ENCODE assay signal across 17 cellular contexts in genomic region chr17:27514595-27515413, GRCh38. TPM values are rescaled to one million over a fixed set of nuclear protein-coding genes. Genes with fewer than 3 reads are reported as not detected.
DNase-seq lines count a peak whose midpoint lies in the region; ATAC-seq, FAIRE-seq and TF ChIP-seq lines count a peak whose summit lies in the region.
"Had no signal": no experiment of that assay in that cellular context is flagged by ENCODE, and none has a peak within 500 bp of the region (broad histone marks: within the 10 kb centered on the region; RNA-seq: fewer than 3 reads in every experiment).

No MANE protein-coding gene starts in this region.

- 93% methylated on average over 7 of the region's 7 CpGs for WGBS in A549 (ENCODE audit: missing lambda C conversion rate)
- WGBS in H1 (ENCODE audit: extremely low coverage in 1 of 2, insufficient coverage in 1 of 2, insufficient read length in 1 of 2, insufficient replicate concordance in 2 of 2, low coverage in 1 of 2, low lambda C conversion rate in 2 of 2, missing lambda C conversion rate in 1 of 2), 2 experiments: 72% methylated on average over 6 of the region's 7 CpGs; no CpG with 5 or more reads in 1 of the 2 experiments

- H2BK15ac ChIP-seq in H1 (ENCODE audit: low read length): no peak overlapping the region

- peak; percentile 13 for FAIRE-seq in A549 (lab: Jason Lieb, UNC)
- no peak for FAIRE-seq in H1 (lab: Jason Lieb, UNC)
- FAIRE-seq: GM18507 had no signal

- 0 out of 2 replicates have a peak overlapping the region, but pooled peaks have one; percentile 43 for H3K18ac ChIP-seq in H1 (ENCODE audit: extremely low read depth, low read length)

- H3K27me3 ChIP-seq in H1 (replicated peaks in 1 of 4; ENCODE audit: control insufficient read depth in 3 of 4, extremely low read depth in 1 of 4, insufficient read depth in 3 of 4, low read length in 3 of 4) (no peaks in the 10 kb centered on the region), muscle layer of colon (ENCODE audit: control insufficient read depth in 1 of 2, insufficient read depth in 2 of 2, low read length in 2 of 2) (no peaks in the 10 kb centered on the region), left lung (no peaks in the 10 kb centered on the region), A673 (replicated peaks; ENCODE audit: insufficient read depth, low read depth, low read length, poor library complexity) (no peaks in the 10 kb centered on the region)
- H3K27me3 ChIP-seq: SJCRH30 had no signal

- DNase-seq in A549 (ENCODE audit: low read depth in 1 of 2, low spot score in 1 of 2) (no peak), SK-N-MC (ENCODE audit: low read depth, low spot score) (no peak), H1 (ENCODE audit: low read depth in 1 of 2, low spot score in 2 of 2) (no peak), left lung (no peak), COLO829 (ENCODE audit: low spot score) (no peak), A673 (ENCODE audit: low spot score) (no peak)
- DNase-seq in activated naive CD4-positive, alpha-beta T cell (lab: John Stamatoyannopoulos, UW): no peak
- DNase-seq: 8988T, COR-L47, DMS53, NCI-H1436, NCI-H226 had no signal

- TF ChIP-seq RAD21 in A549 (conservative IDR thresholded peaks at IDR 0.05 in 1 of 2, IDR thresholded peaks at IDR 0.05 in 1 of 2) (no peak), H1 (IDR thresholded peaks at IDR 0.05 in 1 of 2, conservative IDR thresholded peaks at IDR 0.05 in 1 of 2; ENCODE audit: low read depth in 2 of 2, low read length in 2 of 2) (no peak)

- H3K36me3 ChIP-seq in SK-N-MC (ENCODE audit: insufficient read depth, low read length) (no peaks in the 10 kb centered on the region), H1 (ENCODE audit: control insufficient read depth in 2 of 4, insufficient read depth in 4 of 4, low read length in 3 of 4) (no peaks in the 10 kb centered on the region), muscle layer of colon (ENCODE audit: insufficient read depth, low read length) (no peaks in the 10 kb centered on the region), left lung (no peaks in the 10 kb centered on the region), A673 (ENCODE audit: insufficient read depth, low read length, poor library complexity, severe bottlenecking) (no peaks in the 10 kb centered on the region)
- H3K36me3 ChIP-seq: SJCRH30 had no signal

- POLR2A ChIA-PET in A549 (lab: Yijun Ruan, JAX) (no interaction called here), H1 (lab: Charles Lee; ENCODE audit: partially characterized antibody) (interaction anchor here (0.8 to 2.7 kb wide), 3 partner anchors 10 to 56 kb away, joined by 3 to 9 read pairs (median 4); no protein-coding TSS in a partner anchor), A673 (lab: Charles Lee; ENCODE audit: low non-redundant PET) (no interaction called here)

- H3K4me3 ChIP-seq in A549 (no peak overlapping the region), SK-N-MC (no peak overlapping the region; the same call in 1 of the 2 replicates), H1 (ENCODE audit: extremely low read depth in 1 of 4, insufficient read depth in 2 of 4, low read depth in 3 of 4, low read length in 4 of 4) (no peak overlapping the region), muscle layer of colon (ENCODE audit: low read depth in 1 of 2, low read length in 2 of 2) (no peak overlapping the region), left lung (no peak overlapping the region), A673 (ENCODE audit: low read depth, low read length, poor library complexity, severe bottlenecking) (no peak overlapping the region)
- H3K4me3 ChIP-seq: SJCRH30 had no signal

- H2BK12ac ChIP-seq in H1 (ENCODE audit: low read depth, low read length): 0 out of 2 replicates have a peak overlapping the region, but pooled peaks have one; percentile 32

- ATAC-seq in A549 (no peak), left lung (no peak)

- no peak overlapping the region for H3K4me2 ChIP-seq in A549
- H3K4me2 ChIP-seq in H1 (ENCODE audit: insufficient read depth in 1 of 2, low read depth in 2 of 2, low read length in 2 of 2): no peak overlapping the region

- H2AFZ ChIP-seq in H1 (ENCODE audit: low read length): no peak overlapping the region

- H3K23me2 ChIP-seq in H1 (ENCODE audit: low read depth, low read length): no peaks in the 10 kb centered on the region

- no peak overlapping the region for H3K14ac ChIP-seq in H1 (ENCODE audit: insufficient read length)

- H3K56ac ChIP-seq in H1 (replicated peaks; ENCODE audit: insufficient read length, low read depth, low read length): no peak overlapping the region

- BruUV-seq in A673 (replicated peaks; lab: Mats Ljungman, UMichigan): no TSS peak

- H3K4me1 ChIP-seq in A549 (0 out of 3 replicates have a peak, but pooled peaks cover 6% of the 10 kb centered on the region), H1 (replicated peaks in 1 of 4; ENCODE audit: control insufficient read depth in 3 of 4, insufficient read depth in 4 of 4, low read length in 3 of 4) (peaks cover 8 to 32% (median 20%) of the 10 kb centered on the region in 4 experiments), muscle layer of colon (ENCODE audit: insufficient read depth, low read length) (peaks cover 62% of the 10 kb centered on the region), left lung (peaks cover 0 to 16% of the 10 kb centered on the region in 2 donors), A673 (ENCODE audit: insufficient read depth, low read length, poor library complexity, severe bottlenecking) (no peaks in the 10 kb centered on the region)

- H4K91ac ChIP-seq in H1 (replicated peaks; ENCODE audit: insufficient read length, low read length): peak overlapping the region; percentile 2

- TF ChIP-seq EP300 in A549 (IDR thresholded peaks at IDR 0.05): no peak
- TF ChIP-seq EP300 in H1 (IDR thresholded peaks at IDR 0.05; ENCODE audit: borderline replicate concordance in 1 of 2, low read depth in 2 of 2, low read length in 2 of 2): no peak

- no peak overlapping the region; the same call in 1 of the 2 replicates for H2AK5ac ChIP-seq in H1 (ENCODE audit: low read depth, low read length)

- H4K8ac ChIP-seq in H1 (ENCODE audit: extremely low read depth, insufficient read depth, low read length): no peak overlapping the region

- no peaks in the 10 kb centered on the region for H3K9me3 ChIP-seq in A549
- H3K9me3 ChIP-seq in SK-N-MC (ENCODE audit: low read depth, low read length): no peaks in the 10 kb centered on the region
- H3K9me3 ChIP-seq in H1 (ENCODE audit: insufficient read depth in 2 of 2, low read depth in 1 of 2, low read length in 1 of 2): no peaks in the 10 kb centered on the region
- no peaks in the 10 kb centered on the region for H3K9me3 ChIP-seq in muscle layer of colon (ENCODE audit: low read length)
- H3K9me3 ChIP-seq in left lung: no peaks in the 10 kb centered on the region
- no peaks in the 10 kb centered on the region for H3K9me3 ChIP-seq in A673 (ENCODE audit: low read depth, low read length, poor library complexity, severe bottlenecking)
- H3K9me3 ChIP-seq: SJCRH30 had no signal

- no peak overlapping the region for H3K4ac ChIP-seq in H1 (replicated peaks; ENCODE audit: insufficient read length, low read depth, low read length)

- no peaks in the 10 kb centered on the region for H4K20me1 ChIP-seq in H1 (replicated peaks in 1 of 2; ENCODE audit: control insufficient read depth in 1 of 2, insufficient read depth in 2 of 2, low read length in 2 of 2)

- TF ChIP-seq CTCF in A549 (IDR thresholded peaks at IDR 0.05) (no peak), H1 (IDR thresholded peaks at IDR 0.05; ENCODE audit: control extremely low read depth in 1 of 3, insufficient read depth in 1 of 3, low read depth in 1 of 3, low read length in 3 of 3) (no peak), left lung (IDR thresholded peaks at IDR 0.05) (no peak), A673 (conservative IDR thresholded peaks at IDR 0.05; ENCODE audit: low read depth, low read length) (no peak)

- 0 out of 2 replicates have a peak overlapping the region, but pooled peaks have one; percentile 10 for H2BK20ac ChIP-seq in H1 (ENCODE audit: low read length)

- no peak overlapping the region for H3K23ac ChIP-seq in H1 (ENCODE audit: insufficient read length)

- H2BK120ac ChIP-seq in H1 (replicated peaks; ENCODE audit: low read depth, low read length): no peak overlapping the region

- CTCF ChIA-PET in A549 (lab: Yijun Ruan, JAX): interaction anchor here (1.0 to 1.9 kb wide), 5 partner anchors 19 to 87 kb away, joined by 3 to 10 read pairs (median 4); no protein-coding TSS in a partner anchor
- CTCF ChIA-PET in H1 (lab: Charles Lee; ENCODE audit: partially characterized antibody): interaction anchor here (0.7 to 5.4 kb wide), 6 partner anchors 9 to 229 kb away, joined by 3 to 35 read pairs (median 3); no protein-coding TSS in a partner anchor
- CTCF ChIA-PET in A673 (lab: Charles Lee): no interaction called here

- H3K27ac ChIP-seq in A549 (no peak overlapping the region), SK-N-MC (peak overlapping the region; percentile 5; the same call in 1 of the 2 replicates), H1 (ENCODE audit: low read depth, low read length) (no peak overlapping the region), muscle layer of colon (ENCODE audit: low read depth, low read length) (peak overlapping the region; percentile 41), left lung (no peak overlapping the region), A673 (ENCODE audit: low read depth, low read length, poor library complexity, severe bottlenecking) (no peak overlapping the region)
- H3K27ac ChIP-seq: C4-2B, RWPE1, SJCRH30 had no signal

- H3K79me1 ChIP-seq in H1 (ENCODE audit: low read depth, low read length): peaks cover 11% of the 10 kb centered on the region; the same call in 1 of the 2 replicates

- intact Hi-C loops in left lung (cut with DNase I) (no loop called here), A673 (cut with micrococcal nuclease; ENCODE audit: unreplicated experiment) (loop anchor here (2.0 kb wide), 1 partner anchor 20 kb away; no protein-coding TSS in a partner anchor)

- peaks cover 0 to 79% of the 10 kb centered on the region in 2 experiments; a peak in 2 of 4 replicates for H3K79me2 ChIP-seq in H1 (ENCODE audit: control insufficient read depth in 1 of 2, insufficient read depth in 2 of 2, low read length in 2 of 2)

- TF ChIP-seq POLR2A in A549 (IDR thresholded peaks at IDR 0.05; ENCODE audit: low read length) (no peak), H1 (IDR thresholded peaks at IDR 0.05; ENCODE audit: control extremely low read depth in 1 of 2, low read depth in 2 of 2, low read length in 2 of 2) (no peak)

- no peak overlapping the region for H2BK5ac ChIP-seq in H1 (ENCODE audit: low read depth, low read length)

- H3K9ac ChIP-seq in SK-N-MC (ENCODE audit: insufficient read length) (no peak overlapping the region), H1 (replicated peaks in 1 of 4; ENCODE audit: extremely low read depth in 1 of 4, low read depth in 3 of 4, low read length in 3 of 4) (no peak overlapping the region), muscle layer of colon (ENCODE audit: low read length) (no peak overlapping the region)

- peak overlapping the region; percentile 23 for H4K5ac ChIP-seq in H1 (ENCODE audit: insufficient read length, low read depth, low read length)

RNA-seq across cellular contexts. Expression of gene KSR1, which starts 58.6 kb away (rescaled TPM):
- polyA plus RNA-seq in A549 (2011; rRNA removed): 13.3 and 23.0 TPM in 2 replicates
- polyA plus RNA-seq in A549 (2012; cell fraction: cytosol; rRNA removed): 7.1 and 8.4 TPM in 2 replicates
- 27.8 and 32.1 TPM in 2 replicates for polyA plus RNA-seq in A549 (2012; cell fraction: nucleus; rRNA removed)
- 13.5 to 17.1 TPM (median 14.6 TPM) in 3 replicates for polyA plus RNA-seq in A549 (2017; fragmentation: RNase III; extraction: RNeasy Plus Mini Kit Qiagen cat#74134 plus additional on column Dnase treatment)
- polyA minus RNA-seq in A549 (2011; rRNA and poly(A)+ RNA removed): 31.5 and 39.6 TPM in 2 replicates
- 33.9 and 34.7 TPM in 2 replicates for total RNA-seq in H1 (2021; fragmentation: NEBNext Ultra II Directional; extraction: Animal tissue kit (Norgen Biotek cat#: 25700))
- polyA plus RNA-seq in H1 (2011; rRNA removed): 14.1 and 26.8 TPM in 2 replicates
- 20.7 TPM for polyA plus RNA-seq in H1 (2011; cell fraction: cytosol; rRNA removed)
- 87.7 TPM for polyA plus RNA-seq in H1 (2011; cell fraction: nucleus; rRNA removed)
- polyA plus RNA-seq in H1 (2012, experiment 1 of 2): 19.6 to 26.5 TPM (median 24.3 TPM) in 4 replicates
- 23.5 TPM for polyA plus RNA-seq in H1 (2012, experiment 2 of 2)
- 21.2 TPM for polyA plus RNA-seq in H1 (2013, experiment 1 of 2)
- 21.5 TPM for polyA plus RNA-seq in H1 (2013, experiment 2 of 2)
- 30.5 and 37.0 TPM in 2 replicates for polyA minus RNA-seq in H1 (2011; rRNA and poly(A)+ RNA removed)
- 30.8 TPM for polyA minus RNA-seq in H1 (2011; cell fraction: cytosol; rRNA and poly(A)+ RNA removed)
- polyA minus RNA-seq in H1 (2011; cell fraction: nucleus; rRNA and poly(A)+ RNA removed): 56.9 TPM
- total RNA-seq in left lung: 10 to 100 TPM; 35.0 to 47.5 TPM
- 41.7 and 47.8 TPM in 2 replicates for total RNA-seq in A673 (2021)

Comparison
In these comparisons a context has a peak if more than half of its experiments do, and no peak if none do; other contexts are left out.
1. H3K27ac ChIP-seq: peak in SK-N-MC (single experiment) and muscle layer of colon (single experiment); none in A549 (0 of 2), H1 (single experiment), left lung (0 of 2) and A673 (single experiment).